ENCODE assay signal across 2 cellular contexts in genomic region chr10:61804414-61804813, GRCh38.
TF ChIP-seq lines count a peak whose summit lies in the region.

No MANE protein-coding gene starts in this region.

TF ChIP-seq in A549, 52 proteins besides CTCF, POLR2A, EP300 and RAD21:
- no peak for TF ChIP-seq FOSL2 (IDR thresholded peaks at IDR 0.05)
- TF ChIP-seq FOSL2 (CRISPR knock-in tag; IDR thresholded peaks at IDR 0.05): no peak
- TF ChIP-seq NFE2L2 (conservative IDR thresholded peaks at IDR 0.05; ENCODE audit: low read length): peak; percentile 98
- TF ChIP-seq HOXA7 (CRISPR knock-in tag; IDR thresholded peaks at IDR 0.05): no peak
- TF ChIP-seq ZC3H11A (IDR thresholded peaks at IDR 0.05): no peak
- no peak for TF ChIP-seq CBX2 (IDR thresholded peaks at IDR 0.05; ENCODE audit: borderline replicate concordance, low read depth)
- TF ChIP-seq FOXS1 (CRISPR knock-in tag; IDR thresholded peaks at IDR 0.05): no peak
- no peak for TF ChIP-seq KDM1A (IDR thresholded peaks at IDR 0.05; ENCODE audit: low read depth)
- TF ChIP-seq MYC (IDR thresholded peaks at IDR 0.05; ENCODE audit: borderline replicate concordance, low read length): no peak
- peak; percentile 95 for TF ChIP-seq MAFK (IDR thresholded peaks at IDR 0.05; ENCODE audit: partially characterized antibody)

TF ChIP-seq in IMR-90, 13 proteins besides CTCF, POLR2A, EP300 and RAD21:
- TF ChIP-seq MAFK (IDR thresholded peaks at IDR 0.05; ENCODE audit: low read depth, low read length) (peak; percentile 95), MAZ (IDR thresholded peaks at IDR 0.05; ENCODE audit: borderline replicate concordance, low read depth, low read length) (no peak), NFE2L2 (IDR thresholded peaks at IDR 0.05; ENCODE audit: low read depth, low read length) (peak; percentile 100)
TF ChIP-seq in IMR-90: peak in this region for 2.
